ENCODE assay signal across 1 cellular context in genomic region chr7:150359918-150360681, GRCh38.
TF ChIP-seq lines count a peak whose summit lies in the region.

No MANE protein-coding gene starts in this region.

TF ChIP-seq in endothelial cell of umbilical vein, 7 proteins besides CTCF, POLR2A, EP300 and RAD21:
- TF ChIP-seq MYC (IDR thresholded peaks at IDR 0.05; ENCODE audit: low read depth, low read length) (no peak), POLR2AphosphoS5 (IDR thresholded peaks at IDR 0.05; ENCODE audit: insufficient read depth, low read depth, low read length) (no peak), JUN (IDR thresholded peaks at IDR 0.05; ENCODE audit: borderline replicate concordance, insufficient read depth, insufficient read length, low read depth) (no peak), EZH2 (IDR thresholded peaks at IDR 0.05; ENCODE audit: borderline replicate concordance, low read depth, low read length, severe bottlenecking) (no peak), MAX (IDR thresholded peaks at IDR 0.05; ENCODE audit: insufficient read depth, insufficient read length) (no peak), FOS (IDR thresholded peaks at IDR 0.05; ENCODE audit: borderline replicate concordance, insufficient read depth, low read length) (no peak), GATA2 (IDR thresholded peaks at IDR 0.05; ENCODE audit: insufficient read depth, insufficient read length, low read depth, low read length) (no peak)
TF ChIP-seq in endothelial cell of umbilical vein: peak in this region for 0.
